Comparison of ENCODE assay signal across 14 cellular contexts in the genomic region with DNA sequence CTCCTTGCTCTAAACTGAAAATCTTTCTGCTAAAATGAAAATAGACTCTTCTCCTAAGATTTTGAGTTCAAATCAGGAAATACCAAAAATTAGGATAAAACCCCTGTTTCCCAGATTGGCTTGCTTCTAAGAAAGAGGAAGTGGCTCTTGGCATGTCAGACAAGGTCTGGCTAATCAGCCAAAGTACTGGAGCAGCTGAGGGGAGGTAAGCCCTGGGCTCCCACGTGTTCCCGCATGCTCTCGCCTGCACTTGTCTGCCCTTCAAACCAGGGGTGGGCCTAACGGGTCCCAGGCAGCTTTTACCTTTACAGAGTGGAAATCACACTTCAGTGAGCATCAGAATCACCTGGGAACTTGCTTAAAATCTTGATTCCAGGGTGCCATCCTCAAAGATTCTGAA. TPM values are rescaled to one million over a fixed set of nuclear protein-coding genes. Genes with fewer than 3 reads are reported as not detected.
DNase-seq lines count a peak whose midpoint lies in the region; ATAC-seq and TF ChIP-seq lines count a peak whose summit lies in the region.
"Had no signal": no experiment of that assay in that cellular context is flagged by ENCODE, and none has a peak within 500 bp of the region (broad histone marks: within the 10 kb centered on the region; RNA-seq: fewer than 3 reads in every experiment).

No MANE protein-coding gene starts in this region.

- DNase-seq in NCI-H1105 treated with DMSO at 0.1 percent for 48 hours (lab: John Stamatoyannopoulos, UW) (peak; percentile 12), NCI-H1105 (lab: John Stamatoyannopoulos, UW) (no peak), HL-60 (ENCODE audit: low read depth in 1 of 2, low spot score in 1 of 2) (peak; percentile 23 to 78), OCI-M2 (lab: John Stamatoyannopoulos, UW; ENCODE audit: unreplicated experiment) (peak; percentile 32), naive B cell (no peak), substantia nigra (lab: John Stamatoyannopoulos, UW) (no peak), NCI-H2196 treated with DMSO at 0.1 percent for 48 hours (lab: John Stamatoyannopoulos, UW; ENCODE audit: unreplicated experiment) (no peak), NCI-H446 treated with DMSO at 0.1 percent for 48 hours (lab: John Stamatoyannopoulos, UW) (no peak)
- DNase-seq: 8988T; activated naive CD4-positive, alpha-beta T cell treated with anti-CD3 and anti-CD28 coated beads, Interleukin-2, amount 10 ng/mL, durations not matched to agents 7 days and 5 days; effector CD8-positive, alpha-beta T cell; T-helper 9 cell had no signal

- H3K36me3 Mint-ChIP-seq in naive B cell: no peaks in the 10 kb centered on the region
- H3K36me3 Mint-ChIP-seq: activated naive CD4-positive, alpha-beta T cell treated with anti-CD3 and anti-CD28 coated beads, Interleukin-2, amount 10 ng/mL, durations not matched to agents 7 days and 5 days; mesothelial cell of epicardium had no signal

- no peaks in the 10 kb centered on the region for H3K9me3 Mint-ChIP-seq in naive B cell
- H3K9me3 Mint-ChIP-seq: activated naive CD4-positive, alpha-beta T cell treated with anti-CD3 and anti-CD28 coated beads, Interleukin-2, amount 10 ng/mL, durations not matched to agents 7 days and 5 days; mesothelial cell of epicardium had no signal

- H3K4me3 ChIP-seq in HL-60 (replicated peaks; ENCODE audit: insufficient read depth, low read length): no peak overlapping the region
- H3K4me3 ChIP-seq: suprapubic skin had no signal

- H3K27ac Mint-ChIP-seq in naive B cell: no peak overlapping the region
- H3K27ac Mint-ChIP-seq: activated naive CD4-positive, alpha-beta T cell treated with anti-CD3 and anti-CD28 coated beads, Interleukin-2, amount 10 ng/mL, durations not matched to agents 7 days and 5 days; mesothelial cell of epicardium had no signal

- no peak for TF ChIP-seq CTCF in HL-60 (IDR thresholded peaks at IDR 0.05; ENCODE audit: insufficient read depth, low read length)

- no peaks in the 10 kb centered on the region for H3K27me3 Mint-ChIP-seq in naive B cell

- no peaks in the 10 kb centered on the region for H3K27me3 ChIP-seq in HL-60 (ENCODE audit: insufficient read depth, poor library complexity, severe bottlenecking)
- H3K27me3 ChIP-seq: suprapubic skin had no signal

- peaks cover 14 to 24% (median 21%) of the 10 kb centered on the region in 3 donors for H3K4me1 Mint-ChIP-seq in naive B cell
- H3K4me1 Mint-ChIP-seq: activated naive CD4-positive, alpha-beta T cell treated with anti-CD3 and anti-CD28 coated beads, Interleukin-2, amount 10 ng/mL, durations not matched to agents 7 days and 5 days had no signal

- ATAC-seq in naive B cell (ENCODE audit: low read depth in 2 of 2): peak; percentile 54 to 68

- H3K27ac ChIP-seq in HL-60 (replicated peaks) (peak overlapping the region; percentile 46), substantia nigra (ENCODE audit: low read depth, low read length, poor library complexity, severe bottlenecking) (no peak overlapping the region)
- H3K27ac ChIP-seq: suprapubic skin had no signal

- H3K4me3 Mint-ChIP-seq in naive B cell: peak overlapping the region in 1 of 8 donors; percentile 33
- H3K4me3 Mint-ChIP-seq: activated naive CD4-positive, alpha-beta T cell treated with anti-CD3 and anti-CD28 coated beads, Interleukin-2, amount 10 ng/mL, durations not matched to agents 7 days and 5 days; mesothelial cell of epicardium had no signal

RNA-seq across cellular contexts. Expression of a gene that starts 43.2 kb away (rescaled TPM):
- polyA plus RNA-seq in naive B cell (ENCODE audit: low read depth in 6 of 6): not detected

RNA-seq across cellular contexts. Expression of a gene that starts 54.8 kb away (rescaled TPM):
- under 1 TPM in 1 of 6 donors, not detected in 5; 0.49 TPM for polyA plus RNA-seq in naive B cell (ENCODE audit: low read depth in 6 of 6)

Comparison
In these comparisons a context has a peak if more than half of its experiments do, and no peak if none do; other contexts are left out.
1. DNase-seq: peak in NCI-H1105 treated with DMSO at 0.1 percent for 48 hours (single experiment), HL-60 (2 of 2) and OCI-M2 (single experiment); none in NCI-H1105 (single experiment), naive B cell (single experiment), substantia nigra (0 of 49), NCI-H2196 treated with DMSO at 0.1 percent for 48 hours (single experiment) and NCI-H446 treated with DMSO at 0.1 percent for 48 hours (single experiment).